10 cellular contexts compared by ENCODE assay signal in genomic region chr11:125224391-125225015, GRCh38. TPM values are rescaled to one million over a fixed set of nuclear protein-coding genes. Genes with fewer than 3 reads are reported as not detected.
DNase-seq lines count a peak whose midpoint lies in the region; ATAC-seq and TF ChIP-seq lines count a peak whose summit lies in the region.
"Had no signal": no experiment of that assay in that cellular context is flagged by ENCODE, and none has a peak within 500 bp of the region (broad histone marks: within the 10 kb centered on the region; RNA-seq: fewer than 3 reads in every experiment).

No MANE protein-coding gene starts in this region.

- H3K4me3 ChIP-seq in WI38 (ENCODE audit: low read depth, low read length) = no peak overlapping the region

- TF ChIP-seq CTCF in WI38 (IDR thresholded peaks at IDR 0.05; ENCODE audit: low read depth, low read length) = 0 out of 2 replicates have a peak, but pooled peaks have one; percentile 8

- ATAC-seq in left cardiac atrium (peak; percentile 62 to 64), sciatic nerve (peak; percentile 85), HG03565 (IDR thresholded peaks at IDR 0.05; ENCODE audit: unreplicated experiment) (no peak), GM18519 (IDR thresholded peaks at IDR 0.05; ENCODE audit: low FRiP score, unreplicated experiment) (no peak), GM19463 (IDR thresholded peaks at IDR 0.05; ENCODE audit: unreplicated experiment) (no peak)

- DNase-seq in HCEC 1CT (peak; percentile 25), left cardiac atrium (peak; percentile 63), sciatic nerve (ENCODE audit: low spot score) (no peak)
- no peak for DNase-seq in activated T-cell treated with anti-CD3 and anti-CD28 coated beads, Interleukin-2, amount 50 U/mL, for 1 hour
- DNase-seq: activated naive CD8-positive, alpha-beta T cell treated with anti-CD3 and anti-CD28 coated beads, Interleukin-2, amount 10 ng/mL, durations not matched to agents 7 days and 5 days; SIG-M5 had no signal

- intact Hi-C loops in left cardiac atrium (cut with DNase I) (loop anchor here in 1 of 2 donors (5.0 kb wide), 1 partner anchor 48 kb away; no protein-coding TSS in a partner anchor), sciatic nerve (cut with DNase I) (no loop called here)

RNA-seq across cellular contexts. Expression of gene PKNOX2, which starts 60.0 kb away (rescaled TPM):
- total RNA-seq in left cardiac atrium (10 to 100 TPM; 13.8 to 14.4 TPM), sciatic nerve (17.3 TPM)
- total RNA-seq: activated naive CD8-positive, alpha-beta T cell treated with anti-CD3 and anti-CD28 coated beads, Interleukin-2, amount 10 ng/mL, durations not matched to agents 7 days and 5 days had no signal

Comparison
In these comparisons a context has a peak if more than half of its experiments do, and no peak if none do; other contexts are left out.
1. DNase-seq: peak in HCEC 1CT (single experiment) and left cardiac atrium (single experiment); none in sciatic nerve (single experiment) and activated T-cell treated with anti-CD3 and anti-CD28 coated beads, Interleukin-2, amount 50 U/mL, for 1 hour (single experiment).
2. ATAC-seq: peak in left cardiac atrium (2 of 2) and sciatic nerve (single experiment); none in HG03565 (single experiment), GM18519 (single experiment) and GM19463 (single experiment).